In genomic region chr5:5738797-5739489, GRCh38 we compare ENCODE assay signal across 19 cellular contexts.
DNase-seq lines count a peak whose midpoint lies in the region; ATAC-seq and TF ChIP-seq lines count a peak whose summit lies in the region.
"Had no signal": no experiment of that assay in that cellular context is flagged by ENCODE, and none has a peak within 500 bp of the region (broad histone marks: within the 10 kb centered on the region; RNA-seq: fewer than 3 reads in every experiment).

No MANE protein-coding gene starts in this region.

- H2AFZ ChIP-seq in SU-DHL-6 (ENCODE audit: low read depth, low read length, severe bottlenecking) = peak overlapping the region; percentile 12

- H3K36me3 ChIP-seq in SU-DHL-6 (ENCODE audit: low read length) = no peaks in the 10 kb centered on the region
- H3K36me3 ChIP-seq in right atrium auricular region = no peaks in the 10 kb centered on the region
- no peaks in the 10 kb centered on the region for H3K36me3 ChIP-seq in adrenal gland (replicated peaks in 1 of 2)

- H3K27me3 ChIP-seq in SU-DHL-6 (ENCODE audit: low read length) (no peaks in the 10 kb centered on the region), right atrium auricular region (no peaks in the 10 kb centered on the region), adrenal gland (no peaks in the 10 kb centered on the region)
- H3K27me3 ChIP-seq: body of pancreas had no signal

- H3K9me3 ChIP-seq in SU-DHL-6 (ENCODE audit: insufficient read depth, low read length) = peaks cover 5% of the 10 kb centered on the region; the same call in 1 of the 2 replicates
- peaks cover 0 to 11% of the 10 kb centered on the region in 2 donors for H3K9me3 ChIP-seq in right atrium auricular region
- H3K9me3 ChIP-seq in adrenal gland (replicated peaks in 1 of 3) = no peaks in the 10 kb centered on the region

- H3K9me3 Mint-ChIP-seq in activated T-cell treated with anti-CD3 and anti-CD28 coated beads, Interleukin-2, amount 50 U/mL, for 24 hours = peaks cover 7% of the 10 kb centered on the region

- H3K27ac Mint-ChIP-seq in activated T-cell treated with anti-CD3 and anti-CD28 coated beads, Interleukin-2, amount 50 U/mL, for 24 hours = no peak overlapping the region
- H3K27ac Mint-ChIP-seq: activated T-helper 1 cell treated with anti-CD3 and anti-CD28 coated beads, Interleukin-12 subunit alpha, Interleukin-12 subunit beta, Interleukin-2, Interleukin-4 antibody, amounts not matched to agents 30 ng/mL and 10 ng/mL and 1 ng/mL, durations not matched to agents 14 hours and 24 hours and 36 hours; CD14-positive monocyte had no signal

- no peak for DNase-seq in NCI-H226
- DNase-seq in activated T-cell treated with anti-CD3 and anti-CD28 coated beads, Interleukin-2, amount 50 U/mL, for 24 hours = no peak
- DNase-seq in right atrium auricular region (ENCODE audit: low spot score) = no peak
- no peak for DNase-seq in adrenal gland
- DNase-seq: body of pancreas; erythroblast; mesenchymal stem cell; NCI-H1417; NCI-H748 treated with DMSO at 0.1 percent for 48 hours; posterior cingulate gyrus; stimulated activated naive CD4-positive, alpha-beta T cell had no signal

- no peaks in the 10 kb centered on the region for H3K4me1 Mint-ChIP-seq in activated T-cell treated with anti-CD3 and anti-CD28 coated beads, Interleukin-2, amount 50 U/mL, for 24 hours (ENCODE audit: low read depth)
- H3K4me1 Mint-ChIP-seq: CD14-positive monocyte had no signal

- peaks cover 10% of the 10 kb centered on the region for H3K27me3 Mint-ChIP-seq in activated T-cell treated with anti-CD3 and anti-CD28 coated beads, Interleukin-2, amount 50 U/mL, for 24 hours

- no peak overlapping the region for H3K9ac ChIP-seq in SU-DHL-6 (ENCODE audit: low read length)

- no peaks in the 10 kb centered on the region for H3K9me2 ChIP-seq in SU-DHL-6 (replicated peaks; ENCODE audit: insufficient read depth, low read length)

- TF ChIP-seq CTCF in SU-DHL-6 (IDR thresholded peaks at IDR 0.05; ENCODE audit: insufficient read depth, low read length, poor library complexity, severe bottlenecking) (no peak), right atrium auricular region (IDR thresholded peaks at IDR 0.05) (no peak), adrenal gland (IDR thresholded peaks at IDR 0.05) (no peak)

- H4K20me1 ChIP-seq in SU-DHL-6 (ENCODE audit: low read depth, low read length) = no peaks in the 10 kb centered on the region

- WGBS in adrenal gland, 4 donors = 77 to 85% (median 79%) methylated on average over 2 of the region's 2 CpGs

- H3F3A ChIP-seq in SU-DHL-6 (ENCODE audit: insufficient read depth) = no peaks in the 10 kb centered on the region

- H3K36me3 Mint-ChIP-seq in activated T-cell treated with anti-CD3 and anti-CD28 coated beads, Interleukin-2, amount 50 U/mL, for 24 hours (ENCODE audit: low read depth) = no peaks in the 10 kb centered on the region
- H3K36me3 Mint-ChIP-seq: CD14-positive monocyte had no signal

- intact Hi-C loops in adrenal gland (cut with DNase I) = no loop called here

- H3K4me1 ChIP-seq in right atrium auricular region = no peaks in the 10 kb centered on the region
- H3K4me1 ChIP-seq in adrenal gland (replicated peaks in 1 of 2) = no peaks in the 10 kb centered on the region
- H3K4me1 ChIP-seq: body of pancreas had no signal

- no peak overlapping the region for H3K4me3 Mint-ChIP-seq in activated T-cell treated with anti-CD3 and anti-CD28 coated beads, Interleukin-2, amount 50 U/mL, for 24 hours
- H3K4me3 Mint-ChIP-seq: activated T-helper 1 cell treated with anti-CD3 and anti-CD28 coated beads, Interleukin-12 subunit alpha, Interleukin-12 subunit beta, Interleukin-2, Interleukin-4 antibody, amounts not matched to agents 30 ng/mL and 10 ng/mL and 1 ng/mL, durations not matched to agents 14 hours and 24 hours and 36 hours; CD14-positive monocyte had no signal

- H3K27ac ChIP-seq in SU-DHL-6 (ENCODE audit: low read depth, low read length) = peak overlapping the region; percentile 9; the same call in 1 of the 2 replicates
- no peak overlapping the region for H3K27ac ChIP-seq in right atrium auricular region
- H3K27ac ChIP-seq in adrenal gland = no peak overlapping the region
- H3K27ac ChIP-seq: body of pancreas, VCaP had no signal

- ATAC-seq in GM18870 (IDR thresholded peaks at IDR 0.05; ENCODE audit: unreplicated experiment) = peak; percentile 81
- peak; percentile 81 for ATAC-seq in GM21529 (IDR thresholded peaks at IDR 0.05; ENCODE audit: unreplicated experiment)
- peak; percentile 63 for ATAC-seq in HG03064 (IDR thresholded peaks at IDR 0.05; ENCODE audit: low read depth, unreplicated experiment)
- ATAC-seq: body of pancreas, HepG2 had no signal

- H3K4me3 ChIP-seq in SU-DHL-6 (ENCODE audit: insufficient read depth, low read length, poor library complexity, severe bottlenecking) (no peak overlapping the region), right atrium auricular region (no peak overlapping the region), adrenal gland (no peak overlapping the region)
- H3K4me3 ChIP-seq: body of pancreas had no signal

- TF ChIP-seq POLR2A in adrenal gland (IDR thresholded peaks at IDR 0.05) = no peak

- peak overlapping the region; percentile 32 for H3K4me2 ChIP-seq in SU-DHL-6 (ENCODE audit: low read depth, low read length, poor library complexity, severe bottlenecking)

- H3K79me2 ChIP-seq in SU-DHL-6 (ENCODE audit: insufficient read depth, low read length) = no peaks in the 10 kb centered on the region
